In the genomic region with DNA sequence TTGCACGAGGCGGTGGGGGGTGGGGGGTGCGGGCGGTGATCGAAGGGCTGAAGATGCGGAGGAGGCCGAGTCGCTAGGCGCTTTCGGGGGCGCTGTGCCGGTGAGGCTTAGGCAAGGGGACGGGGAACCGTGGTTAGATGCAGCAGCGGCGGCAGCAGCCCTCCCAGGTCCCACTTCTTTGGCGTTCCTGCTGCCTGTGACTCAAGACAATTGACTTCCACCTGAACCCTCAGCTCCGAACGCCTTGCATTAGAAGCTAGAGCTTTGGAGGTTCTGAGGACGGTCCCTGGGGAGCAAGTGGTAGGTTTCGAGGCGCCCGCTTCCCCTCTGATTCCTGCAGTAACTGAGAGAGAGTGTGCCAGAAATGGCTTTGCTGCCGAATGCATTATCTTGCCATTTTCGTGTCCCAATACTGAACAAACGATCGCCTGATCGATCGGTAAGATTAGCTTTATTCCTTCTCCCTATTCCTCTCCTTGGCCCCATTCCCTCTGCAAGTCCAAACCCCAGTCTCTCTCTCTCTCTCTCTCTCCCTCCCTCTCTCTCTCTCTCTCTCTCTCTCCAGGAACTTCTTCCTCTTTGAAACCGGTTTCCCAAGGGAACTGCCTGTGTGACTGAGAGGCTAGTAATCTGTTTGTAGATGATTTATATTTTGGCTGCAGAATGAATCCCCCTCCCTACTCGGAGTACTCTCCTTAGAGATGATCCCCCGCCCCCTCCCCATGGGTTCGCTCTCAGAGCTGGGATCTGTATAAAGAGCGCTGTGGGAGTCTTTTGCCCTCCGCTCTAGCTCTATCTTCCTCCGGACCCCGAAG, we compare ENCODE assay signal across 8 cellular contexts. TPM values are rescaled to one million over a fixed set of nuclear protein-coding genes. Genes with fewer than 3 reads are reported as not detected.
DNase-seq lines count a peak whose midpoint lies in the region; ATAC-seq and TF ChIP-seq lines count a peak whose summit lies in the region.

No MANE protein-coding gene starts in this region.

- DNase-seq in ELF-1 (ENCODE audit: low read depth, low spot score): peak; percentile 29
- DNase-seq in HS-5 (ENCODE audit: low read depth): peak; percentile 44
- peak; percentile 28 for DNase-seq in SKM-1 (lab: John Stamatoyannopoulos, UW; ENCODE audit: unreplicated experiment)
- peak; percentile 1 to 73 (median 50) for DNase-seq in head of caudate nucleus
- no peak for DNase-seq in progenitor cell of endocrine pancreas (ENCODE audit: low spot score, unreplicated experiment)
- no peak for DNase-seq in NCI-H1930 (lab: John Stamatoyannopoulos, UW)
- no peak for DNase-seq in activated naive CD4-positive, alpha-beta T cell treated with anti-CD3 and anti-CD28 coated beads, Interleukin-2, amount 10 ng/mL, durations not matched to agents 7 days and 5 days

- peaks cover 25% of the 10 kb centered on the region for H3K4me1 Mint-ChIP-seq in progenitor cell of endocrine pancreas (ENCODE audit: low read depth)
- H3K4me1 Mint-ChIP-seq in activated naive CD4-positive, alpha-beta T cell treated with anti-CD3 and anti-CD28 coated beads, Interleukin-2, amount 10 ng/mL, durations not matched to agents 7 days and 5 days: no peaks in the 10 kb centered on the region

- CTCF ChIA-PET in activated naive CD4-positive, alpha-beta T cell treated with anti-CD3 and anti-CD28 coated beads, Interleukin-2, amount 10 ng/mL, durations not matched to agents 7 days and 5 days (lab: Charles Lee): no interaction called here

- peaks cover 63% of the 10 kb centered on the region for H3K27me3 Mint-ChIP-seq in progenitor cell of endocrine pancreas
- peaks cover 31% of the 10 kb centered on the region for H3K27me3 Mint-ChIP-seq in activated naive CD4-positive, alpha-beta T cell treated with anti-CD3 and anti-CD28 coated beads, Interleukin-2, amount 10 ng/mL, durations not matched to agents 7 days and 5 days

- intact Hi-C loops in head of caudate nucleus (cut with DNase I): no loop called here

- peak overlapping the region; percentile 76 for H3K4me3 Mint-ChIP-seq in progenitor cell of endocrine pancreas (ENCODE audit: low read depth)
- H3K4me3 Mint-ChIP-seq in activated naive CD4-positive, alpha-beta T cell treated with anti-CD3 and anti-CD28 coated beads, Interleukin-2, amount 10 ng/mL, durations not matched to agents 7 days and 5 days: no peak overlapping the region

- H3K9me3 Mint-ChIP-seq in progenitor cell of endocrine pancreas (ENCODE audit: low read depth): no peaks in the 10 kb centered on the region
- H3K9me3 Mint-ChIP-seq in activated naive CD4-positive, alpha-beta T cell treated with anti-CD3 and anti-CD28 coated beads, Interleukin-2, amount 10 ng/mL, durations not matched to agents 7 days and 5 days: no peaks in the 10 kb centered on the region

- peak overlapping the region; percentile 13 for H3K27ac Mint-ChIP-seq in progenitor cell of endocrine pancreas
- no peak overlapping the region for H3K27ac Mint-ChIP-seq in activated naive CD4-positive, alpha-beta T cell treated with anti-CD3 and anti-CD28 coated beads, Interleukin-2, amount 10 ng/mL, durations not matched to agents 7 days and 5 days

- no peaks in the 10 kb centered on the region for H3K36me3 Mint-ChIP-seq in progenitor cell of endocrine pancreas (ENCODE audit: insufficient read depth)
- H3K36me3 Mint-ChIP-seq in activated naive CD4-positive, alpha-beta T cell treated with anti-CD3 and anti-CD28 coated beads, Interleukin-2, amount 10 ng/mL, durations not matched to agents 7 days and 5 days: no peaks in the 10 kb centered on the region

- TF ChIP-seq CTCF in progenitor cell of endocrine pancreas (IDR thresholded peaks at IDR 0.05; ENCODE audit: unreplicated experiment): no peak

- no peak for ATAC-seq in HG03469 (IDR thresholded peaks at IDR 0.05; ENCODE audit: unreplicated experiment)

RNA-seq across cellular contexts. Expression of a gene that starts 0.7 kb away (rescaled TPM):
- total RNA-seq in progenitor cell of endocrine pancreas: 0.11 TPM in 1 of 2 replicates, not detected in the other

Comparison
In these comparisons a context has a peak if more than half of its experiments do, and no peak if none do; other contexts are left out.
1. DNase-seq: peak in ELF-1 (single experiment), HS-5 (single experiment), SKM-1 (single experiment) and head of caudate nucleus (42 of 42); none in progenitor cell of endocrine pancreas (single experiment), NCI-H1930 (0 of 2) and activated naive CD4-positive, alpha-beta T cell treated with anti-CD3 and anti-CD28 coated beads, Interleukin-2, amount 10 ng/mL, durations not matched to agents 7 days and 5 days (single experiment).